Comparison of ENCODE assay signal across 1 cellular context in genomic region chr14:54451961-54452360, GRCh38.
TF ChIP-seq lines count a peak whose summit lies in the region.

No MANE protein-coding gene starts in this region.

TF ChIP-seq in H1, 55 proteins besides CTCF, POLR2A, EP300 and RAD21:
- TF ChIP-seq KDM5A (IDR thresholded peaks at IDR 0.05; ENCODE audit: low read length) (no peak), BCL11A (IDR thresholded peaks at IDR 0.05; ENCODE audit: low read depth in 2 of 2, low read length in 2 of 2) (no peak), YY1 (IDR thresholded peaks at IDR 0.05; ENCODE audit: low read depth, low read length) (no peak), RFX5 (IDR thresholded peaks at IDR 0.05; ENCODE audit: borderline replicate concordance, low read depth, low read length) (no peak), NRF1 (IDR thresholded peaks at IDR 0.05; ENCODE audit: low read depth, low read length) (no peak), CTBP2 (IDR thresholded peaks at IDR 0.05; ENCODE audit: borderline replicate concordance, insufficient read depth, insufficient read length, low read length) (no peak), TAF7 (optimal IDR thresholded peaks at IDR 0.05; ENCODE audit: borderline replicate concordance, low read depth, low read length) (no peak), ASH2L (IDR thresholded peaks at IDR 0.05; ENCODE audit: low read length) (no peak), RNF2 (IDR thresholded peaks at IDR 0.05; ENCODE audit: borderline replicate concordance, low read depth, low read length, missing control alignments, poor library complexity, severe bottlenecking) (no peak), RXRA (IDR thresholded peaks at IDR 0.05; ENCODE audit: insufficient read depth, low read depth, low read length) (no peak), CHD2 (IDR thresholded peaks at IDR 0.05; ENCODE audit: low read length) (no peak)
